12 cellular contexts compared by ENCODE assay signal in genomic region chr11:19394525-19395016, GRCh38.
DNase-seq lines count a peak whose midpoint lies in the region; ATAC-seq and TF ChIP-seq lines count a peak whose summit lies in the region.
"Had no signal": no experiment of that assay in that cellular context is flagged by ENCODE, and none has a peak within 500 bp of the region (broad histone marks: within the 10 kb centered on the region; RNA-seq: fewer than 3 reads in every experiment).

No MANE protein-coding gene starts in this region.

- H3K27me3 Mint-ChIP-seq in activated CD8-positive, alpha-beta memory T cell treated with anti-CD3 and anti-CD28 coated beads, Interleukin-2, amount 10 ng/mL, durations not matched to agents 7 days and 5 days: peaks cover 20% of the 10 kb centered on the region
- peaks cover 7% of the 10 kb centered on the region for H3K27me3 Mint-ChIP-seq in glutamatergic neuron (ENCODE audit: unreplicated experiment)

- no peaks in the 10 kb centered on the region for H3K9me3 ChIP-seq in BE2C
- H3K9me3 ChIP-seq: A549 had no signal

- peak; percentile 60 for DNase-seq in activated CD8-positive, alpha-beta memory T cell treated with anti-CD3 and anti-CD28 coated beads, Interleukin-2, amount 10 ng/mL, durations not matched to agents 7 days and 5 days
- DNase-seq in activated CD8-positive, alpha-beta memory T cell treated with anti-CD3 and anti-CD28 coated beads for 24 hours: no peak
- no peak for DNase-seq in glutamatergic neuron
- no peak for DNase-seq in mesenteric fat pad (ENCODE audit: low spot score)
- no peak for DNase-seq in BE2C
- DNase-seq in NCI-H1930 (lab: John Stamatoyannopoulos, UW): no peak
- DNase-seq: activated CD4-positive, CD25-positive, alpha-beta regulatory T cell; amniotic stem cell; NCI-H1436 had no signal

- no peak overlapping the region for H3K4me3 Mint-ChIP-seq in activated CD8-positive, alpha-beta memory T cell treated with anti-CD3 and anti-CD28 coated beads, Interleukin-2, amount 10 ng/mL, durations not matched to agents 7 days and 5 days
- no peak overlapping the region for H3K4me3 Mint-ChIP-seq in glutamatergic neuron (ENCODE audit: unreplicated experiment)

- H3K4me3 ChIP-seq in BE2C (ENCODE audit: low read depth, low read length): no peak overlapping the region
- H3K4me3 ChIP-seq: A549 had no signal

- peak; percentile 74 for ATAC-seq in activated CD8-positive, alpha-beta memory T cell treated with anti-CD3 and anti-CD28 coated beads, Interleukin-2, amount 10 ng/mL, durations not matched to agents 7 days and 5 days
- ATAC-seq in GM21526 (IDR thresholded peaks at IDR 0.05; ENCODE audit: low FRiP score, unreplicated experiment) (peak; percentile 45), HG03103 (IDR thresholded peaks at IDR 0.05; ENCODE audit: low read depth, unreplicated experiment) (peak; percentile 55)
- ATAC-seq: A549 had no signal

- no peak for TF ChIP-seq CTCF in glutamatergic neuron (IDR thresholded peaks at IDR 0.05; ENCODE audit: partially characterized antibody, unreplicated experiment)
- no peak for TF ChIP-seq CTCF in BE2C (IDR thresholded peaks at IDR 0.05; ENCODE audit: low read depth, low read length)

- H3K27me3 ChIP-seq in BE2C: no peaks in the 10 kb centered on the region

- H3K27ac Mint-ChIP-seq in activated CD8-positive, alpha-beta memory T cell treated with anti-CD3 and anti-CD28 coated beads, Interleukin-2, amount 10 ng/mL, durations not matched to agents 7 days and 5 days: no peak overlapping the region
- H3K27ac Mint-ChIP-seq in glutamatergic neuron (ENCODE audit: unreplicated experiment): peak overlapping the region; percentile 21

- H3K36me3 ChIP-seq in BE2C: no peaks in the 10 kb centered on the region

- H3K36me3 Mint-ChIP-seq in activated CD8-positive, alpha-beta memory T cell treated with anti-CD3 and anti-CD28 coated beads, Interleukin-2, amount 10 ng/mL, durations not matched to agents 7 days and 5 days: no peaks in the 10 kb centered on the region
- peaks cover 6% of the 10 kb centered on the region for H3K36me3 Mint-ChIP-seq in glutamatergic neuron (ENCODE audit: unreplicated experiment)

- H3K9me3 Mint-ChIP-seq in activated CD8-positive, alpha-beta memory T cell treated with anti-CD3 and anti-CD28 coated beads, Interleukin-2, amount 10 ng/mL, durations not matched to agents 7 days and 5 days (ENCODE audit: low read depth): no peaks in the 10 kb centered on the region
- H3K9me3 Mint-ChIP-seq in glutamatergic neuron (ENCODE audit: unreplicated experiment): peaks cover 4% of the 10 kb centered on the region

- H3K4me1 Mint-ChIP-seq in activated CD8-positive, alpha-beta memory T cell treated with anti-CD3 and anti-CD28 coated beads, Interleukin-2, amount 10 ng/mL, durations not matched to agents 7 days and 5 days: peaks cover 14% of the 10 kb centered on the region
- H3K4me1 Mint-ChIP-seq in glutamatergic neuron (ENCODE audit: low read depth, unreplicated experiment): peaks cover 30% of the 10 kb centered on the region

- H3K4me1 ChIP-seq in BE2C: no peaks in the 10 kb centered on the region

- CTCF ChIA-PET in activated CD8-positive, alpha-beta memory T cell treated with anti-CD3 and anti-CD28 coated beads, Interleukin-2, amount 10 ng/mL, durations not matched to agents 7 days and 5 days (lab: Charles Lee): no interaction called here
